Comparison of ENCODE assay signal across 24 cellular contexts in genomic region chr10:88938039-88938438, GRCh38. TPM values are rescaled to one million over a fixed set of nuclear protein-coding genes. Genes with fewer than 3 reads are reported as not detected.
DNase-seq lines count a peak whose midpoint lies in the region; ATAC-seq and TF ChIP-seq lines count a peak whose summit lies in the region.
"Had no signal": no experiment of that assay in that cellular context is flagged by ENCODE, and none has a peak within 500 bp of the region (broad histone marks: within the 10 kb centered on the region; RNA-seq: fewer than 3 reads in every experiment).

No MANE protein-coding gene starts in this region.

- H3K4me1 Mint-ChIP-seq in activated CD8-positive, alpha-beta memory T cell treated with anti-CD3 and anti-CD28 coated beads, Interleukin-2, amount 10 ng/mL, durations not matched to agents 7 days and 5 days: peaks cover 11% of the 10 kb centered on the region
- H3K4me1 Mint-ChIP-seq in stimulated activated memory B cell treated with anti-CD40 and anti-IgM and Interleukin-4, amounts not matched to agents 10 μg/mL and 1 μg/mL and 100 μg/mL, for 72 hours: peaks cover 18% of the 10 kb centered on the region

- H3K4me3 ChIP-seq in ascending aorta: no peak overlapping the region
- H3K4me3 ChIP-seq in muscle layer of colon (ENCODE audit: low read depth in 1 of 2, low read length in 2 of 2): no peak overlapping the region
- no peak overlapping the region for H3K4me3 ChIP-seq in thyroid gland (replicated peaks in 1 of 3)
- H3K4me3 ChIP-seq: A549, GM23338, MG63 had no signal

- H3K27me3 ChIP-seq in ascending aorta (no peaks in the 10 kb centered on the region), muscle layer of colon (ENCODE audit: control insufficient read depth in 1 of 2, insufficient read depth in 2 of 2, low read length in 2 of 2) (no peaks in the 10 kb centered on the region), thyroid gland (no peaks in the 10 kb centered on the region)
- H3K27me3 ChIP-seq: MG63 had no signal

- DNase-seq in ascending aorta (ENCODE audit: low spot score in 2 of 2) (no peak), thyroid gland (no peak), OCI-M1 (lab: John Stamatoyannopoulos, UW) (no peak), HCEC 1CT (no peak)
- no peak for DNase-seq in activated CD8-positive, alpha-beta memory T cell treated with anti-CD3 and anti-CD28 coated beads, Interleukin-2, amount 10 ng/mL, durations not matched to agents 7 days and 5 days
- DNase-seq: C1 segment of cervical spinal cord; Caco-2; CD8-positive, alpha-beta T cell; H9; HFFc6; KBM-7; MG63; NCI-H1105 treated with DMSO at 0.1 percent for 48 hours; NCI-H146; NCI-H1930; NCI-H446; NCI-H526; SHP77 had no signal

- H3K27me3 Mint-ChIP-seq in activated CD8-positive, alpha-beta memory T cell treated with anti-CD3 and anti-CD28 coated beads, Interleukin-2, amount 10 ng/mL, durations not matched to agents 7 days and 5 days: no peaks in the 10 kb centered on the region
- H3K27me3 Mint-ChIP-seq in stimulated activated memory B cell treated with anti-CD40 and anti-IgM and Interleukin-4, amounts not matched to agents 10 μg/mL and 1 μg/mL and 100 μg/mL, for 72 hours: no peaks in the 10 kb centered on the region

- no peak overlapping the region for H3K4me3 Mint-ChIP-seq in activated CD8-positive, alpha-beta memory T cell treated with anti-CD3 and anti-CD28 coated beads, Interleukin-2, amount 10 ng/mL, durations not matched to agents 7 days and 5 days
- no peak overlapping the region for H3K4me3 Mint-ChIP-seq in stimulated activated memory B cell treated with anti-CD40 and anti-IgM and Interleukin-4, amounts not matched to agents 10 μg/mL and 1 μg/mL and 100 μg/mL, for 72 hours
- H3K4me3 Mint-ChIP-seq: CD8-positive, alpha-beta T cell; GM23338; H9; HFFc6 had no signal

- H3K36me3 Mint-ChIP-seq in activated CD8-positive, alpha-beta memory T cell treated with anti-CD3 and anti-CD28 coated beads, Interleukin-2, amount 10 ng/mL, durations not matched to agents 7 days and 5 days: peaks cover 19% of the 10 kb centered on the region
- peaks cover 48% of the 10 kb centered on the region for H3K36me3 Mint-ChIP-seq in stimulated activated memory B cell treated with anti-CD40 and anti-IgM and Interleukin-4, amounts not matched to agents 10 μg/mL and 1 μg/mL and 100 μg/mL, for 72 hours

- 96 to 97% methylated on average over 3 of the region's 3 CpGs for WGBS in thyroid gland, 2 donors

- peaks cover 81 to 93% of the 10 kb centered on the region in 2 donors for H3K36me3 ChIP-seq in ascending aorta
- peaks cover 87% of the 10 kb centered on the region for H3K36me3 ChIP-seq in muscle layer of colon (ENCODE audit: insufficient read depth, low read length)
- H3K36me3 ChIP-seq in thyroid gland: no peaks in the 10 kb centered on the region

- H3K9me3 Mint-ChIP-seq in activated CD8-positive, alpha-beta memory T cell treated with anti-CD3 and anti-CD28 coated beads, Interleukin-2, amount 10 ng/mL, durations not matched to agents 7 days and 5 days (ENCODE audit: low read depth): no peaks in the 10 kb centered on the region
- no peaks in the 10 kb centered on the region for H3K9me3 Mint-ChIP-seq in stimulated activated memory B cell treated with anti-CD40 and anti-IgM and Interleukin-4, amounts not matched to agents 10 μg/mL and 1 μg/mL and 100 μg/mL, for 72 hours
- H3K9me3 Mint-ChIP-seq: CD8-positive, alpha-beta T cell; GM23338; H9; HFFc6 had no signal

- no peak for TF ChIP-seq POLR2A in thyroid gland (IDR thresholded peaks at IDR 0.05)

- H3K9ac ChIP-seq in muscle layer of colon (ENCODE audit: low read length): no peak overlapping the region

- CTCF ChIA-PET in activated CD8-positive, alpha-beta memory T cell treated with anti-CD3 and anti-CD28 coated beads, Interleukin-2, amount 10 ng/mL, durations not matched to agents 7 days and 5 days (lab: Charles Lee): interaction anchor here (0.7 to 10.5 kb wide), 9 partner anchors 9 to 280 kb away, joined by 3 to 219 read pairs (median 4); partner anchors contain the start of gene FAS

- H3K27ac Mint-ChIP-seq in activated CD8-positive, alpha-beta memory T cell treated with anti-CD3 and anti-CD28 coated beads, Interleukin-2, amount 10 ng/mL, durations not matched to agents 7 days and 5 days: no peak overlapping the region
- no peak overlapping the region for H3K27ac Mint-ChIP-seq in stimulated activated memory B cell treated with anti-CD40 and anti-IgM and Interleukin-4, amounts not matched to agents 10 μg/mL and 1 μg/mL and 100 μg/mL, for 72 hours
- H3K27ac Mint-ChIP-seq: CD8-positive, alpha-beta T cell; GM23338; H9 had no signal

- H3K27ac ChIP-seq in ascending aorta: peak overlapping the region; percentile 58 to 66
- peak overlapping the region; percentile 8 for H3K27ac ChIP-seq in muscle layer of colon (ENCODE audit: low read depth, low read length)
- H3K27ac ChIP-seq in thyroid gland: peak overlapping the region; percentile 58 to 93 (median 80)
- H3K27ac ChIP-seq: A549, RWPE1 had no signal

- ATAC-seq in activated CD8-positive, alpha-beta memory T cell treated with anti-CD3 and anti-CD28 coated beads, Interleukin-2, amount 10 ng/mL, durations not matched to agents 7 days and 5 days: no peak
- ATAC-seq in stimulated activated memory B cell treated with anti-CD40 and anti-IgM and Interleukin-4, amounts not matched to agents 10 μg/mL and 1 μg/mL and 100 μg/mL, for 72 hours: no peak
- ATAC-seq: A549; CD8-positive, alpha-beta T cell; GM23338; Panc1 had no signal

- no peak for TF ChIP-seq CTCF in ascending aorta (IDR thresholded peaks at IDR 0.05)
- TF ChIP-seq CTCF in thyroid gland (IDR thresholded peaks at IDR 0.05): no peak

- peaks cover 14 to 26% of the 10 kb centered on the region in 2 donors for H3K4me1 ChIP-seq in ascending aorta
- peaks cover 44% of the 10 kb centered on the region for H3K4me1 ChIP-seq in muscle layer of colon (ENCODE audit: insufficient read depth, low read length)
- peaks cover 16 to 20% of the 10 kb centered on the region in 2 donors for H3K4me1 ChIP-seq in thyroid gland
- H3K4me1 ChIP-seq: Caco-2 had no signal

- no peaks in the 10 kb centered on the region for H3K9me3 ChIP-seq in ascending aorta
- H3K9me3 ChIP-seq in muscle layer of colon (ENCODE audit: low read length): no peaks in the 10 kb centered on the region
- no peaks in the 10 kb centered on the region for H3K9me3 ChIP-seq in thyroid gland
- H3K9me3 ChIP-seq: A549, Caco-2, MG63 had no signal

- intact Hi-C loops in ascending aorta (cut with DNase I): no loop called here
- intact Hi-C loops in thyroid gland (cut with DNase I): no loop called here

RNA-seq across cellular contexts. Expression of gene ACTA2, which starts 14.5 kb away (rescaled TPM):
- total RNA-seq in ascending aorta: 5,316 TPM
- total RNA-seq in thyroid gland: 100 to 1,000 TPM in 1 of 4 donors, 10 to 100 TPM in 3; 61.5 to 173 (median 72.2) TPM
- 10 to 100 TPM; 28.2 to 34.5 TPM for total RNA-seq in activated CD8-positive, alpha-beta memory T cell treated with anti-CD3 and anti-CD28 coated beads, Interleukin-2, amount 10 ng/mL, durations not matched to agents 7 days and 5 days
- total RNA-seq: Caco-2 had no signal

RNA-seq across cellular contexts. Expression of gene FAS, which starts 52.6 kb away (rescaled TPM):
- 10.5 TPM for total RNA-seq in ascending aorta
- total RNA-seq in thyroid gland: 10 to 100 TPM in 3 of 4 donors, 1 to 10 TPM in 1; 9.4 to 34.1 (median 17.4) TPM
- 10 to 100 TPM; 73.7 to 75.4 TPM for total RNA-seq in activated CD8-positive, alpha-beta memory T cell treated with anti-CD3 and anti-CD28 coated beads, Interleukin-2, amount 10 ng/mL, durations not matched to agents 7 days and 5 days
- total RNA-seq: Caco-2 had no signal

RNA-seq across cellular contexts. Expression of gene STAMBPL1, which starts 58.0 kb away (rescaled TPM):
- total RNA-seq in ascending aorta (37.0 TPM), thyroid gland (1 to 10 TPM in 3 of 4 donors, under 1 TPM in 1; 0.63 to 6.2 (median 5.7) TPM)
- 10 to 100 TPM; 29.2 to 53.0 TPM for total RNA-seq in activated CD8-positive, alpha-beta memory T cell treated with anti-CD3 and anti-CD28 coated beads, Interleukin-2, amount 10 ng/mL, durations not matched to agents 7 days and 5 days

Comparison
In these comparisons a context has a peak if more than half of its experiments do, and no peak if none do; other contexts are left out.
1. H3K27ac ChIP-seq: peak in every context shown above with its lines; median percentile 80 in thyroid gland; 62 in ascending aorta; 8 in muscle layer of colon.
2. RNA of gene ACTA2, which starts 14.5 kb away (total RNA-seq): 5,316 TPM in ascending aorta (single experiment); 61.5 to 173 TPM in thyroid gland and 28.2 to 34.5 TPM in activated CD8-positive, alpha-beta memory T cell treated with anti-CD3 and anti-CD28 coated beads, Interleukin-2, amount 10 ng/mL, durations not matched to agents 7 days and 5 days; every median in the first group is over 10 times any median in the second.